In genomic region chr6:72411872-72412708, GRCh38 we compare ENCODE assay signal across 8 cellular contexts.
DNase-seq lines count a peak whose midpoint lies in the region; ATAC-seq and TF ChIP-seq lines count a peak whose summit lies in the region.

No MANE protein-coding gene starts in this region.

- no peaks in the 10 kb centered on the region for H3K9me3 ChIP-seq in mesenchymal stem cell (ENCODE audit: control insufficient read depth, low read length)

- no peak overlapping the region for H3K4me3 Mint-ChIP-seq in activated CD4-positive, alpha-beta memory T cell treated with anti-CD3 and anti-CD28 coated beads, Interleukin-2, amount 10 ng/mL, durations not matched to agents 7 days and 5 days
- H3K4me3 Mint-ChIP-seq in effector memory CD8-positive, alpha-beta T cell = no peak overlapping the region

- TF ChIP-seq CTCF in GM20000 (IDR thresholded peaks at IDR 0.05; ENCODE audit: extremely low read depth, missing control alignments) = peak; percentile 100

- no peak overlapping the region for H3K4me3 ChIP-seq in mesenchymal stem cell (ENCODE audit: insufficient read depth in 1 of 2, low read depth in 1 of 2, low read length in 2 of 2)

- H3K18ac ChIP-seq in mesenchymal stem cell (ENCODE audit: low read depth in 1 of 2, low read length in 2 of 2) = no peak overlapping the region

- peaks cover 4 to 5% of the 10 kb centered on the region in 2 experiments for H3K27me3 ChIP-seq in mesenchymal stem cell (ENCODE audit: control insufficient read depth in 1 of 2, insufficient read depth in 1 of 2, low read length in 2 of 2)

- CTCF ChIA-PET in activated CD4-positive, alpha-beta memory T cell treated with anti-CD3 and anti-CD28 coated beads, Interleukin-2, amount 10 ng/mL, durations not matched to agents 7 days and 5 days (lab: Charles Lee) = interaction anchor here (0.6 to 4.6 kb wide), 26 partner anchors 8 to 914 kb away, joined by 3 to 48 read pairs (median 4); no protein-coding TSS in a partner anchor

- in situ Hi-C loops in Caki2 (cut with HindIII; ENCODE audit: low pct_unique_long_range_greater_than_20kb, low sequenced_read_pairs) = no loop called here

- no peak overlapping the region for H2BK5ac ChIP-seq in mesenchymal stem cell (ENCODE audit: low read depth, low read length, poor library complexity, severe bottlenecking)

- no peaks in the 10 kb centered on the region for H3K79me1 ChIP-seq in mesenchymal stem cell (replicated peaks; ENCODE audit: low read length, poor library complexity, severe bottlenecking)

- no peaks in the 10 kb centered on the region for H3K4me1 ChIP-seq in mesenchymal stem cell (ENCODE audit: control insufficient read depth, insufficient read depth, low read depth, low read length)

- H3K27ac Mint-ChIP-seq in activated CD4-positive, alpha-beta memory T cell treated with anti-CD3 and anti-CD28 coated beads, Interleukin-2, amount 10 ng/mL, durations not matched to agents 7 days and 5 days = no peak overlapping the region
- no peak overlapping the region for H3K27ac Mint-ChIP-seq in effector memory CD8-positive, alpha-beta T cell

- no peaks in the 10 kb centered on the region for H3K9me3 Mint-ChIP-seq in activated CD4-positive, alpha-beta memory T cell treated with anti-CD3 and anti-CD28 coated beads, Interleukin-2, amount 10 ng/mL, durations not matched to agents 7 days and 5 days
- H3K9me3 Mint-ChIP-seq in effector memory CD8-positive, alpha-beta T cell = no peaks in the 10 kb centered on the region

- H3K4me1 Mint-ChIP-seq in activated CD4-positive, alpha-beta memory T cell treated with anti-CD3 and anti-CD28 coated beads, Interleukin-2, amount 10 ng/mL, durations not matched to agents 7 days and 5 days = no peaks in the 10 kb centered on the region
- no peaks in the 10 kb centered on the region for H3K4me1 Mint-ChIP-seq in effector memory CD8-positive, alpha-beta T cell (ENCODE audit: low read depth in 2 of 2)

- no peak overlapping the region for H2AFZ ChIP-seq in mesenchymal stem cell (ENCODE audit: low read depth, low read length)

- peak; percentile 70 for DNase-seq in Caki2 (ENCODE audit: low read depth)
- peak; percentile 80 for DNase-seq in GM20000 (ENCODE audit: low spot score)
- peak; percentile 84 for DNase-seq in HK-2 (ENCODE audit: unreplicated experiment)
- peak; percentile 62 for DNase-seq in NCI-H82 treated with DMSO at 0.1 percent for 48 hours (lab: John Stamatoyannopoulos, UW; ENCODE audit: unreplicated experiment)
- DNase-seq in activated CD4-positive, alpha-beta memory T cell treated with anti-CD3 and anti-CD28 coated beads, Interleukin-2, amount 10 ng/mL, durations not matched to agents 7 days and 5 days = peak; percentile 82
- DNase-seq in effector memory CD8-positive, alpha-beta T cell = peak; percentile 70 to 86 (median 79)
- DNase-seq in mesenchymal stem cell = peak; percentile 70
- DNase-seq in stimulated activated CD8-positive, alpha-beta memory T cell treated with anti-CD3 and anti-CD28 coated beads, Interleukin-2, amount 100 ng/mL, for 48 hours (ENCODE audit: low read depth in 2 of 2) = peak; percentile 34 to 50

- no peak overlapping the region for H3K4me2 ChIP-seq in mesenchymal stem cell (ENCODE audit: low read length, poor library complexity, severe bottlenecking)

- no peak overlapping the region for H2AK5ac ChIP-seq in mesenchymal stem cell (ENCODE audit: low read length, severe bottlenecking)

- H4K8ac ChIP-seq in mesenchymal stem cell (ENCODE audit: low read length) = no peak overlapping the region

- H2BK12ac ChIP-seq in mesenchymal stem cell (ENCODE audit: low read length in 2 of 2) = no peak overlapping the region

- H3K4ac ChIP-seq in mesenchymal stem cell (ENCODE audit: low read depth in 1 of 2, low read length in 2 of 2) = no peak overlapping the region

- 0% methylated on average over 5 of the region's 7 CpGs for WGBS in mesenchymal stem cell

- H3K36me3 ChIP-seq in mesenchymal stem cell (ENCODE audit: control insufficient read depth in 1 of 2, insufficient read depth in 2 of 2, low read depth in 1 of 2, low read length in 2 of 2) = no peaks in the 10 kb centered on the region

- H3K27ac ChIP-seq in mesenchymal stem cell (ENCODE audit: low read length, poor library complexity, severe bottlenecking) = no peak overlapping the region

- H3K9ac ChIP-seq in mesenchymal stem cell (ENCODE audit: low read length) = no peak overlapping the region

- H3K36me3 Mint-ChIP-seq in activated CD4-positive, alpha-beta memory T cell treated with anti-CD3 and anti-CD28 coated beads, Interleukin-2, amount 10 ng/mL, durations not matched to agents 7 days and 5 days (ENCODE audit: low read depth) = no peaks in the 10 kb centered on the region
- peaks cover 3% of the 10 kb centered on the region for H3K36me3 Mint-ChIP-seq in effector memory CD8-positive, alpha-beta T cell (ENCODE audit: insufficient read depth)

- H3K27me3 Mint-ChIP-seq in activated CD4-positive, alpha-beta memory T cell treated with anti-CD3 and anti-CD28 coated beads, Interleukin-2, amount 10 ng/mL, durations not matched to agents 7 days and 5 days = peaks cover 7% of the 10 kb centered on the region
- H3K27me3 Mint-ChIP-seq in effector memory CD8-positive, alpha-beta T cell = peaks cover 19 to 20% of the 10 kb centered on the region in 2 donors

- peak; percentile 98 for ATAC-seq in effector memory CD8-positive, alpha-beta T cell (replicated peaks)

- no peak overlapping the region for H3K23ac ChIP-seq in mesenchymal stem cell (ENCODE audit: low read length in 2 of 2)

- H2BK120ac ChIP-seq in mesenchymal stem cell (ENCODE audit: low read depth, low read length) = no peak overlapping the region

- POLR2A ChIA-PET in activated CD4-positive, alpha-beta memory T cell treated with anti-CD3 and anti-CD28 coated beads, Interleukin-2, amount 10 ng/mL, durations not matched to agents 7 days and 5 days (lab: Charles Lee) = no interaction called here

- no peak overlapping the region for H3K14ac ChIP-seq in mesenchymal stem cell (ENCODE audit: low read length in 2 of 2)

- no peak overlapping the region for H2BK15ac ChIP-seq in mesenchymal stem cell (ENCODE audit: low read depth, poor library complexity, severe bottlenecking)

- H4K91ac ChIP-seq in mesenchymal stem cell (ENCODE audit: low read length) = no peak overlapping the region
